In the genomic region with DNA sequence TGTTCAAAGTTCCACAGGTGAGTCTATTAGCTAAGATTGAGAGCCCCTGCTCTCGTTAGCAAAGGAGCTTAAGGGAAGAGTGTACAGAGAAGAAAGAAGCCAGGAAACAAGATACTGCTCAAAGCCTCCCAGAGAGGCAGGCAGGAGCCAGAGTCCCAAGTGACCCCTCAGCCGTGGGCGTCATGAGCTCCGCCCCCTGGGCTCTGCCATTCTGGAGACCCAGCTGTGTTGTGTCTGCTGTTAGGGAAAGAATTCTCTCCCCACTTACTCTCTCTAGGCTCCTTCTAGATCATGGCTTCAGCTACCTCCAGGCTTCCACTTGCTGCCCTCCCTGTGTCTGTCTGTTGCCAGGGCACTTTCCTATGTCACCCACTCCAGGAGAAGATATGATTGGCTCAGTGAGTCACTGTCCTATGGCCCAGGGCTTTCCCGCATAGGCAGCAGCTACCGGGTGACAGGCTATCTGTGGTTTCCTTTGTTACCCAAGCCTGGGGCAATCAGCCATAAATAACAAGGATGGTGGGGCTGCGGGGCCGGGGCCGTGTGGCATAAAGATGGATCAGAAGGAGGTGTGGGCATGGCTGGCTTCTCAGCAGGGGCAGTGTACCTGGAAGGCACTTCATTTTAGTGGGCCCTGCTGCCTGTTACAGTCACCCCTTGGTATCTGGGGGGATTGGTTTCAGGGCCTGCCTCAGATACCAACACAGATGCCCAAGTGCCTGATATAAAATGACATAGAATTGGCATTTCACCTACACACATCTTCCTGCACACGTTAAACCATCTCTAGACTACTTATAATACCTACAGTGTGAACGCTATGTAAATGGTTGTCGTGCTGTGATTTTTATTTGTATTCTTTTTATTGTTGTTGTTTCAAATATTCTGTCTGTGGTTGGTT, we compare ENCODE assay signal across 8 cellular contexts.
DNase-seq lines count a peak whose midpoint lies in the region; ATAC-seq and TF ChIP-seq lines count a peak whose summit lies in the region.

No MANE protein-coding gene starts in this region.

- no peaks in the 10 kb centered on the region for H3K9me3 Mint-ChIP-seq in stimulated activated effector memory CD8-positive, alpha-beta T cell treated with anti-CD3 and anti-CD28 coated beads, Interleukin-12 subunit alpha, Interleukin-12 subunit beta, amount 100 ng/mL, for 72 hours

- TF ChIP-seq CTCF in WERI-Rb-1 (IDR thresholded peaks at IDR 0.05; ENCODE audit: low read depth, low read length) (no peak), vagina (IDR thresholded peaks at IDR 0.05) (no peak), tibial nerve (IDR thresholded peaks at IDR 0.05) (no peak)

- H3K4me1 ChIP-seq in vagina, result no peaks in the 10 kb centered on the region
- H3K4me1 ChIP-seq in tibial nerve, result peaks cover 0 to 3% (median 0%) of the 10 kb centered on the region in 4 donors

- H3K9me3 ChIP-seq in WERI-Rb-1 (ENCODE audit: severe bottlenecking) (no peaks in the 10 kb centered on the region), vagina (no peaks in the 10 kb centered on the region), tibial nerve (no peaks in the 10 kb centered on the region)

- H3K27ac ChIP-seq in WERI-Rb-1 (no peak overlapping the region), vagina (no peak overlapping the region), tibial nerve (peak overlapping the region in 1 of 4 donors; percentile 24)

- H3K36me3 ChIP-seq in WERI-Rb-1 (no peaks in the 10 kb centered on the region), vagina (no peaks in the 10 kb centered on the region), tibial nerve (peaks cover 0 to 3% (median 0%) of the 10 kb centered on the region in 3 donors)

- DNase-seq in A172 (ENCODE audit: low spot score) (peak; percentile 71), Kasumi-1 (lab: John Stamatoyannopoulos, UW) (peak; percentile 87), WERI-Rb-1 (peak; percentile 17), left cardiac atrium (peak; percentile 59), vagina (ENCODE audit: extremely low spot score in 2 of 2) (no peak), tibial nerve (ENCODE audit: low spot score in 2 of 2) (no peak)
- peak; percentile 14 to 61 for DNase-seq in stimulated activated effector memory CD8-positive, alpha-beta T cell treated with anti-CD3 and anti-CD28 coated beads, Interleukin-12 subunit alpha, Interleukin-12 subunit beta, amount 100 ng/mL, for 72 hours (ENCODE audit: low spot score in 2 of 2)

- H3K4me3 Mint-ChIP-seq in stimulated activated effector memory CD8-positive, alpha-beta T cell treated with anti-CD3 and anti-CD28 coated beads, Interleukin-12 subunit alpha, Interleukin-12 subunit beta, amount 100 ng/mL, for 72 hours, result peak overlapping the region; percentile 8

- no peaks in the 10 kb centered on the region for H3K27me3 ChIP-seq in WERI-Rb-1 (ENCODE audit: insufficient read depth, low read depth, severe bottlenecking)
- H3K27me3 ChIP-seq in vagina, result no peaks in the 10 kb centered on the region
- H3K27me3 ChIP-seq in tibial nerve, result no peaks in the 10 kb centered on the region

- intact Hi-C loops in left cardiac atrium (cut with DNase I), result no loop called here
- intact Hi-C loops in vagina (cut with DNase I), result loop anchor here (5.0 kb wide), 1 partner anchor 1775 kb away; no protein-coding TSS in a partner anchor

- TF ChIP-seq POLR2A in vagina (IDR thresholded peaks at IDR 0.05) (no peak), tibial nerve (IDR thresholded peaks at IDR 0.05) (no peak)

- peaks cover 27% of the 10 kb centered on the region for H3K4me1 Mint-ChIP-seq in stimulated activated effector memory CD8-positive, alpha-beta T cell treated with anti-CD3 and anti-CD28 coated beads, Interleukin-12 subunit alpha, Interleukin-12 subunit beta, amount 100 ng/mL, for 72 hours

- peak; percentile 39 to 79 for ATAC-seq in left cardiac atrium
- ATAC-seq in stimulated activated effector memory CD8-positive, alpha-beta T cell treated with anti-CD3 and anti-CD28 coated beads, Interleukin-12 subunit alpha, Interleukin-12 subunit beta, amount 100 ng/mL, for 72 hours, result peak; percentile 100
- ATAC-seq in HG02678 (IDR thresholded peaks at IDR 0.05; ENCODE audit: unreplicated experiment), result no peak

- 50 to 54% methylated on average over 12 of the region's 12 CpGs for WGBS in tibial nerve, 2 donors

- H3K4me3 ChIP-seq in WERI-Rb-1 (ENCODE audit: low read depth, low read length) (no peak overlapping the region), vagina (no peak overlapping the region), tibial nerve (no peak overlapping the region)

- peak overlapping the region; percentile 7 for H3K27ac Mint-ChIP-seq in stimulated activated effector memory CD8-positive, alpha-beta T cell treated with anti-CD3 and anti-CD28 coated beads, Interleukin-12 subunit alpha, Interleukin-12 subunit beta, amount 100 ng/mL, for 72 hours

- no peaks in the 10 kb centered on the region for H3K36me3 Mint-ChIP-seq in stimulated activated effector memory CD8-positive, alpha-beta T cell treated with anti-CD3 and anti-CD28 coated beads, Interleukin-12 subunit alpha, Interleukin-12 subunit beta, amount 100 ng/mL, for 72 hours

- peak in 1 of 2 donors; percentile 17 for TF ChIP-seq EP300 in tibial nerve (IDR thresholded peaks at IDR 0.05)

Comparison
In these comparisons a context has a peak if more than half of its experiments do, and no peak if none do; other contexts are left out.
1. DNase-seq: peak in A172 (single experiment), Kasumi-1 (2 of 2), WERI-Rb-1 (single experiment), left cardiac atrium (single experiment) and stimulated activated effector memory CD8-positive, alpha-beta T cell treated with anti-CD3 and anti-CD28 coated beads, Interleukin-12 subunit alpha, Interleukin-12 subunit beta, amount 100 ng/mL, for 72 hours (2 of 2); none in vagina (0 of 2) and tibial nerve (0 of 2).